In genomic region chr18:3129053-3129864, GRCh38 we compare ENCODE assay signal across 1 cellular context.
TF ChIP-seq lines count a peak whose summit lies in the region.

No MANE protein-coding gene starts in this region.

TF ChIP-seq in GM12878, 131 proteins besides CTCF, POLR2A, EP300 and RAD21 (continued from another document):
- TF ChIP-seq, protein P1, sequence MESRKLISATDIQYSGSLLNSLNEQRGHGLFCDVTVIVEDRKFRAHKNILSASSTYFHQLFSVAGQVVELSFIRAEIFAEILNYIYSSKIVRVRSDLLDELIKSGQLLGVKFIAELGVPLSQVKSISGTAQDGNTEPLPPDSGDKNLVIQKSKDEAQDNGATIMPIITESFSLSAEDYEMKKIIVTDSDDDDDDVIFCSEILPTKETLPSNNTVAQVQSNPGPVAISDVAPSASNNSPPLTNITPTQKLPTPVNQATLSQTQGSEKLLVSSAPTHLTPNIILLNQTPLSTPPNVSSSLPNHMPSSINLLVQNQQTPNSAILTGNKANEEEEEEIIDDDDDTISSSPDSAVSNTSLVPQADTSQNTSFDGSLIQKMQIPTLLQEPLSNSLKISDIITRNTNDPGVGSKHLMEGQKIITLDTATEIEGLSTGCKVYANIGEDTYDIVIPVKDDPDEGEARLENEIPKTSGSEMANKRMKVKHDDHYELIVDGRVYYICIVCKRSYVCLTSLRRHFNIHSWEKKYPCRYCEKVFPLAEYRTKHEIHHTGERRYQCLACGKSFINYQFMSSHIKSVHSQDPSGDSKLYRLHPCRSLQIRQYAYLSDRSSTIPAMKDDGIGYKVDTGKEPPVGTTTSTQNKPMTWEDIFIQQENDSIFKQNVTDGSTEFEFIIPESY (IDR thresholded peaks at IDR 0.05): no peak
- TF ChIP-seq TCF3 (IDR thresholded peaks at IDR 0.05; ENCODE audit: borderline replicate concordance, insufficient read depth, low read depth, low read length): no peak
- 0 out of 2 replicates have a peak, but pooled peaks have one; percentile 20 for TF ChIP-seq NBN (IDR thresholded peaks at IDR 0.05)
- no peak for TF ChIP-seq RELA (IDR thresholded peaks at IDR 0.05; ENCODE audit: borderline replicate concordance, partially characterized antibody)
- 0 out of 2 replicates have a peak, but pooled peaks have one; percentile 46 for TF ChIP-seq TCF12 (IDR thresholded peaks at IDR 0.05; ENCODE audit: low read depth, low read length)
- 0 out of 2 replicates have a peak, but pooled peaks have one; percentile 24 for TF ChIP-seq SMARCA5 (IDR thresholded peaks at IDR 0.05)
- TF ChIP-seq CHD4 (IDR thresholded peaks at IDR 0.05): no peak
- no peak for TF ChIP-seq HDAC2 (IDR thresholded peaks at IDR 0.05)
